Comparison of ENCODE assay signal across 1 cellular context in genomic region chr2:11496311-11496710, GRCh38.
TF ChIP-seq lines count a peak whose summit lies in the region.

No MANE protein-coding gene starts in this region.

TF ChIP-seq in GM23338, 12 proteins besides CTCF, POLR2A, EP300 and RAD21:
- TF ChIP-seq REST (IDR thresholded peaks at IDR 0.05; ENCODE audit: unreplicated experiment) (no peak), POLR2AphosphoS5 (IDR thresholded peaks at IDR 0.05; ENCODE audit: low read depth) (no peak), EZH2 (IDR thresholded peaks at IDR 0.05; ENCODE audit: low read depth, unreplicated experiment) (no peak), ZNF114 (CRISPR knock-in tag; IDR thresholded peaks at IDR 0.05) (no peak), CREB1 (CRISPR knock-in tag; IDR thresholded peaks at IDR 0.05; ENCODE audit: low read depth) (no peak), EZH2phosphoT487 (IDR thresholded peaks at IDR 0.05; ENCODE audit: unreplicated experiment) (no peak), ZNF331 (CRISPR knock-in tag; IDR thresholded peaks at IDR 0.05; ENCODE audit: low read depth) (no peak), NANOG (IDR thresholded peaks at IDR 0.05; ENCODE audit: borderline replicate concordance) (no peak), JUNB (IDR thresholded peaks at IDR 0.05; ENCODE audit: unreplicated experiment) (no peak), ZNF462 (CRISPR knock-in tag; IDR thresholded peaks at IDR 0.05) (no peak), STAT1 (IDR thresholded peaks at IDR 0.05; ENCODE audit: unreplicated experiment) (no peak)
TF ChIP-seq in GM23338: peak in this region for 0.
